1 cellular context compared by ENCODE assay signal in the genomic region with DNA sequence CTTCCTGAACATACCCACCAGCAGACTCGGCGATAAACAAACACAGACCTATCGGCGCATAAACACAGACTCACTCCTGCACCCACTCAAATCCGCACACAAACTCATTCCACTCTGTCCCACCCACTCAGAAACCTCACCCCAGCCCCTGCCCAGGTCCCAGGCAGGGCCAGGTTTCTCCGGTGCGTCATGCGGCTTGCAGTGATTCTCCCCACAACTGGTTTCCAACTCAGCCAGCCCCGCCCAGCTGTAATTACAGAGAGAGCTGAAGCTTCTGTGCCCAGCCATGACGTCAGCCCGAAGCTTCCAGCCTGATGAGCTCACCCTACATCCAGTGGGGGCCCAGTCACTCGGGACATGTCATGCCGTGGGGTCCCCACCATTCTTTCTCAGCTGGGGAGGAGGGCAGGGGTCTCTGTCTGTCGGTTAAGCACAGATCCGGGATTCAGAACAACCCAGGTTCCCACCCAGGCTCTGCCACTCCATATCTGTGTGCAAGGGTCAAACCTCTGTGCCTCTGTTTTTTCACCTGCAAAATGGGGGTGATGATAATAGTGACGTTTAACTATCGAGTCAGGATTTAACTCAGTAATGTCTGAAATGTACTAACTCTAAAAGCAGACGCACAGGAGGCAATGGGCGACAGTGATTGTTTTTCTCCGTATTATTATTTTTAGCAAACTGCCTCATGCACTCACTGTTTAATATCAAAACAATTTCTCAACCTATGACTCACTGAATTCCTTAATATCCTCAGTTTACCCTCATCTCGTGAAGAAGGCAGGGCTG.
A peak's percentile ranks its signal among the peaks of the same experiment; 100 is the strongest.
TF ChIP-seq lines count a peak whose summit lies in the region.

No MANE protein-coding gene starts in this region.

TF ChIP-seq in HEK293, 187 proteins besides CTCF, POLR2A, EP300 and RAD21 (continued from another document):
- TF ChIP-seq ZBTB10 (tag by site-specific recombination; IDR thresholded peaks at IDR 0.05) (peak; percentile 54; the same call in 1 of the 2 replicates), KLF10 (tag by site-specific recombination; IDR thresholded peaks at IDR 0.05) (no peak), SP7 (tag by site-specific recombination; IDR thresholded peaks at IDR 0.05) (peak; percentile 92), HOXA7 (CRISPR knock-in tag; IDR thresholded peaks at IDR 0.05; ENCODE audit: borderline replicate concordance) (no peak), HOXD13 (CRISPR knock-in tag; IDR thresholded peaks at IDR 0.05; ENCODE audit: borderline replicate concordance) (no peak), ZNF324 (tag by site-specific recombination; IDR thresholded peaks at IDR 0.05) (peak; percentile 61; the same call in 1 of the 2 replicates), ZNF221 (tag by site-specific recombination; IDR thresholded peaks at IDR 0.05; ENCODE audit: borderline replicate concordance) (no peak), ZXDB (tag by site-specific recombination; IDR thresholded peaks at IDR 0.05) (peak; percentile 42), ZNF394 (tag by site-specific recombination; IDR thresholded peaks at IDR 0.05; ENCODE audit: borderline replicate concordance) (no peak), SP3 (tag by site-specific recombination; IDR thresholded peaks at IDR 0.05) (peak; percentile 50), ZNF148 (tag by site-specific recombination; IDR thresholded peaks at IDR 0.05; ENCODE audit: borderline replicate concordance) (no peak), BCL11B (tag by site-specific recombination; IDR thresholded peaks at IDR 0.05; ENCODE audit: low read depth) (no peak), GLIS1 (tag by site-specific recombination; IDR thresholded peaks at IDR 0.05) (peak; percentile 92), ZNF426 (tag by site-specific recombination; IDR thresholded peaks at IDR 0.05) (no peak), ZBTB48 (tag by site-specific recombination; IDR thresholded peaks at IDR 0.05) (peak; percentile 75; the same call in 1 of the 2 replicates), GLIS2 (tag by site-specific recombination; IDR thresholded peaks at IDR 0.05) (peak; percentile 93), ZSCAN23 (tag by site-specific recombination; IDR thresholded peaks at IDR 0.05) (0 out of 2 replicates have a peak, but pooled peaks have one; percentile 47), ZBTB8A (tag by site-specific recombination; IDR thresholded peaks at IDR 0.05) (no peak)
